9 cellular contexts compared by ENCODE assay signal in genomic region chr3:128922804-128923459, GRCh38. TPM values are rescaled to one million over a fixed set of nuclear protein-coding genes. Genes with fewer than 3 reads are reported as not detected.
DNase-seq lines count a peak whose midpoint lies in the region; ATAC-seq and TF ChIP-seq lines count a peak whose summit lies in the region.
"Had no signal": no experiment of that assay in that cellular context is flagged by ENCODE, and none has a peak within 500 bp of the region (broad histone marks: within the 10 kb centered on the region; RNA-seq: fewer than 3 reads in every experiment).

No MANE protein-coding gene starts in this region.

- POLR2A ChIA-PET in CD4-positive, alpha-beta memory T cell (lab: Charles Lee; ENCODE audit: partially characterized antibody) = interaction anchor here (0.8 to 2.7 kb wide), 14 partner anchors 10 to 393 kb away, joined by 3 to 21 read pairs (median 4); partner anchors contain the start of genes ACAD9 and RAB43
- POLR2A ChIA-PET in activated CD4-positive, alpha-beta T cell treated with anti-CD3 and anti-CD28 coated beads, Interleukin-2, amount 10 ng/mL, durations not matched to agents 7 days and 5 days (lab: Charles Lee) = interaction anchor here (0.6 kb wide), 1 partner anchor 44 kb away, joined by 3 read pairs; the partner anchor contains the start of gene ACAD9
- POLR2A ChIA-PET in PC-3 (lab: Charles Lee; ENCODE audit: unreplicated experiment) = no interaction called here

- H3K27me3 ChIP-seq in CD4-positive, alpha-beta memory T cell (ENCODE audit: insufficient read depth, low read length) = no peaks in the 10 kb centered on the region
- H3K27me3 ChIP-seq in PC-3 (ENCODE audit: low read length) (no peaks in the 10 kb centered on the region), H7 (ENCODE audit: control insufficient read depth, insufficient read depth, low read length) (no peaks in the 10 kb centered on the region)

- intact Hi-C loops in CD4-positive, alpha-beta memory T cell (cut with micrococcal nuclease) = loop anchor here (1.0 to 2.0 kb wide), 6 partner anchors 44 to 306 kb away; partner anchors contain the start of gene ACAD9
- intact Hi-C loops in PC-3 (cut with micrococcal nuclease) = no loop called here

- peak overlapping the region; percentile 70 to 91 (median 88) for H3K27ac Mint-ChIP-seq in CD4-positive, alpha-beta memory T cell
- peak overlapping the region; percentile 85 for H3K27ac Mint-ChIP-seq in activated CD4-positive, alpha-beta T cell treated with anti-CD3 and anti-CD28 coated beads, Interleukin-2, amount 10 ng/mL, durations not matched to agents 7 days and 5 days
- H3K27ac Mint-ChIP-seq in activated naive CD8-positive, alpha-beta T cell treated with anti-CD3 and anti-CD28 coated beads for 36 hours = peak overlapping the region; percentile 86
- no peak overlapping the region for H3K27ac Mint-ChIP-seq in progenitor cell of endocrine pancreas

- no TSS peak for BruUV-seq in PC-3 (replicated peaks; lab: Mats Ljungman, UMichigan)

- H3K4me2 ChIP-seq in PC-3 (ENCODE audit: low read length) = no peak overlapping the region

- CTCF ChIA-PET in CD4-positive, alpha-beta memory T cell (lab: Charles Lee; ENCODE audit: partially characterized antibody) = interaction anchor here (0.9 to 5.2 kb wide), 15 partner anchors 11 to 305 kb away, joined by 3 to 66 read pairs (median 5); partner anchors contain the start of gene ACAD9
- CTCF ChIA-PET in activated CD4-positive, alpha-beta T cell treated with anti-CD3 and anti-CD28 coated beads, Interleukin-2, amount 10 ng/mL, durations not matched to agents 7 days and 5 days (lab: Charles Lee) = interaction anchor here (0.5 to 1.6 kb wide), 8 partner anchors 8 to 305 kb away, joined by 3 to 6 read pairs (median 3); no protein-coding TSS in a partner anchor
- CTCF ChIA-PET in PC-3 (lab: Charles Lee) = no interaction called here

- no peak overlapping the region for H2AFZ ChIP-seq in PC-3 (ENCODE audit: low read length)

- no peaks in the 10 kb centered on the region for H4K20me1 ChIP-seq in PC-3 (ENCODE audit: low read length)

- H3K79me2 ChIP-seq in PC-3 (ENCODE audit: low read length) = no peaks in the 10 kb centered on the region

- no peak for TF ChIP-seq CTCF in progenitor cell of endocrine pancreas (IDR thresholded peaks at IDR 0.05; ENCODE audit: unreplicated experiment)
- TF ChIP-seq CTCF in PC-3 (conservative IDR thresholded peaks at IDR 0.05; ENCODE audit: low read depth, low read length) = no peak

- H3K9me2 ChIP-seq in PC-3 (replicated peaks; ENCODE audit: low read length) = no peaks in the 10 kb centered on the region

- no peaks in the 10 kb centered on the region for H3K9me3 ChIP-seq in CD4-positive, alpha-beta memory T cell (ENCODE audit: control insufficient read depth in 1 of 2, low read length in 2 of 2)
- H3K9me3 ChIP-seq in PC-3 (ENCODE audit: low read length) = no peaks in the 10 kb centered on the region

- peak; percentile 55 to 64 (median 57) for DNase-seq in CD4-positive, alpha-beta memory T cell
- DNase-seq in activated CD4-positive, alpha-beta T cell treated with anti-CD3 and anti-CD28 coated beads, Interleukin-2, amount 10 ng/mL, durations not matched to agents 7 days and 5 days = peak; percentile 63
- peak; percentile 72 for DNase-seq in activated naive CD8-positive, alpha-beta T cell treated with anti-CD3 and anti-CD28 coated beads for 36 hours
- peak; percentile 36 for DNase-seq in stimulated activated CD4-positive, alpha-beta T cell treated with anti-CD3 and anti-CD28 coated beads, Interleukin-2, amount 100 ng/mL, for 4 hours (ENCODE audit: low read depth)
- DNase-seq in progenitor cell of endocrine pancreas (ENCODE audit: low spot score, unreplicated experiment) (no peak), PC-3 (no peak), H7 (no peak)

- H3F3A ChIP-seq in PC-3 (ENCODE audit: low read length, unreplicated experiment) = no peaks in the 10 kb centered on the region

- H3K4me1 Mint-ChIP-seq in CD4-positive, alpha-beta memory T cell = peaks cover 26 to 45% (median 37%) of the 10 kb centered on the region in 4 donors
- H3K4me1 Mint-ChIP-seq in activated CD4-positive, alpha-beta T cell treated with anti-CD3 and anti-CD28 coated beads, Interleukin-2, amount 10 ng/mL, durations not matched to agents 7 days and 5 days = peaks cover 34% of the 10 kb centered on the region
- peaks cover 28% of the 10 kb centered on the region for H3K4me1 Mint-ChIP-seq in activated naive CD8-positive, alpha-beta T cell treated with anti-CD3 and anti-CD28 coated beads for 36 hours
- no peaks in the 10 kb centered on the region for H3K4me1 Mint-ChIP-seq in progenitor cell of endocrine pancreas (ENCODE audit: low read depth)

- no peaks in the 10 kb centered on the region for H3K36me3 ChIP-seq in CD4-positive, alpha-beta memory T cell (ENCODE audit: insufficient read depth, low read length)
- H3K36me3 ChIP-seq in PC-3 (ENCODE audit: low read depth, low read length) (peaks cover 1% of the 10 kb centered on the region; the same call in 1 of the 2 replicates), H7 (replicated peaks; ENCODE audit: control insufficient read depth, insufficient read depth, low read length) (no peaks in the 10 kb centered on the region)

- H3K9ac ChIP-seq in PC-3 (ENCODE audit: low read length) = no peak overlapping the region

- ATAC-seq in PC-3 (no peak), HG02885 (IDR thresholded peaks at IDR 0.05; ENCODE audit: poor library complexity, unreplicated experiment) (no peak)
- ATAC-seq: HepG2 had no signal

- peaks cover 4 to 21% of the 10 kb centered on the region in 2 donors for H3K36me3 Mint-ChIP-seq in CD4-positive, alpha-beta memory T cell
- peaks cover 41% of the 10 kb centered on the region for H3K36me3 Mint-ChIP-seq in activated CD4-positive, alpha-beta T cell treated with anti-CD3 and anti-CD28 coated beads, Interleukin-2, amount 10 ng/mL, durations not matched to agents 7 days and 5 days (ENCODE audit: low read depth)
- peaks cover 62% of the 10 kb centered on the region for H3K36me3 Mint-ChIP-seq in activated naive CD8-positive, alpha-beta T cell treated with anti-CD3 and anti-CD28 coated beads for 36 hours
- H3K36me3 Mint-ChIP-seq in progenitor cell of endocrine pancreas (ENCODE audit: insufficient read depth) = peaks cover 48% of the 10 kb centered on the region

- H3K4me1 ChIP-seq in CD4-positive, alpha-beta memory T cell (ENCODE audit: insufficient read depth, low read length) = peaks cover 20% of the 10 kb centered on the region
- H3K4me1 ChIP-seq in PC-3 (ENCODE audit: insufficient read depth, low read length) = no peaks in the 10 kb centered on the region

- H3K4me3 ChIP-seq in CD4-positive, alpha-beta memory T cell (ENCODE audit: low read length in 2 of 2) = peak overlapping the region; percentile 29 to 74
- H3K4me3 ChIP-seq in PC-3 (ENCODE audit: low read length) = no peak overlapping the region
- H3K4me3 ChIP-seq in H7 (ENCODE audit: insufficient read depth, low read depth, low read length) = no peak overlapping the region

- H3K27me3 Mint-ChIP-seq in CD4-positive, alpha-beta memory T cell = no peaks in the 10 kb centered on the region
- H3K27me3 Mint-ChIP-seq in activated CD4-positive, alpha-beta T cell treated with anti-CD3 and anti-CD28 coated beads, Interleukin-2, amount 10 ng/mL, durations not matched to agents 7 days and 5 days = no peaks in the 10 kb centered on the region
- H3K27me3 Mint-ChIP-seq in activated naive CD8-positive, alpha-beta T cell treated with anti-CD3 and anti-CD28 coated beads for 36 hours = no peaks in the 10 kb centered on the region
- H3K27me3 Mint-ChIP-seq in progenitor cell of endocrine pancreas = no peaks in the 10 kb centered on the region

- H3K27ac ChIP-seq in CD4-positive, alpha-beta memory T cell (ENCODE audit: low read depth, low read length) = no peak overlapping the region
- H3K27ac ChIP-seq in PC-3 (ENCODE audit: low read length) = no peak overlapping the region

- H3K4me3 Mint-ChIP-seq in CD4-positive, alpha-beta memory T cell = peak overlapping the region; percentile 82 to 90 (median 85)
- H3K4me3 Mint-ChIP-seq in activated CD4-positive, alpha-beta T cell treated with anti-CD3 and anti-CD28 coated beads, Interleukin-2, amount 10 ng/mL, durations not matched to agents 7 days and 5 days = peak overlapping the region; percentile 59
- peak overlapping the region; percentile 57 for H3K4me3 Mint-ChIP-seq in activated naive CD8-positive, alpha-beta T cell treated with anti-CD3 and anti-CD28 coated beads for 36 hours
- no peak overlapping the region for H3K4me3 Mint-ChIP-seq in progenitor cell of endocrine pancreas (ENCODE audit: low read depth)

- peaks cover 0 to 8% (median under 1%) of the 10 kb centered on the region in 8 donors for H3K9me3 Mint-ChIP-seq in CD4-positive, alpha-beta memory T cell
- H3K9me3 Mint-ChIP-seq in activated CD4-positive, alpha-beta T cell treated with anti-CD3 and anti-CD28 coated beads, Interleukin-2, amount 10 ng/mL, durations not matched to agents 7 days and 5 days = peaks cover 29% of the 10 kb centered on the region
- H3K9me3 Mint-ChIP-seq in activated naive CD8-positive, alpha-beta T cell treated with anti-CD3 and anti-CD28 coated beads for 36 hours = peaks cover 33% of the 10 kb centered on the region
- H3K9me3 Mint-ChIP-seq in progenitor cell of endocrine pancreas (ENCODE audit: low read depth) = peaks cover 69% of the 10 kb centered on the region

RNA-seq across cellular contexts. Expression of gene ACAD9, which starts 43.5 kb away (rescaled TPM):
- total RNA-seq in CD4-positive, alpha-beta memory T cell = 10 to 100 TPM; 54.9 to 62.2 TPM
- polyA plus RNA-seq in CD4-positive, alpha-beta memory T cell = 10 to 100 TPM; 12.9 to 20.7 TPM
- 10 to 100 TPM; 74.7 to 77.4 TPM for total RNA-seq in activated CD4-positive, alpha-beta T cell treated with anti-CD3 and anti-CD28 coated beads, Interleukin-2, amount 10 ng/mL, durations not matched to agents 7 days and 5 days
- 10 to 100 TPM; 47.5 to 47.6 TPM for total RNA-seq in activated naive CD8-positive, alpha-beta T cell treated with anti-CD3 and anti-CD28 coated beads for 36 hours
- 57.0 and 61.2 TPM in 2 replicates for total RNA-seq in progenitor cell of endocrine pancreas
- total RNA-seq in PC-3 (2014; rRNA removed) = 38.2 and 38.6 TPM in 2 replicates
- 20.1 and 20.4 TPM in 2 replicates for total RNA-seq in H7 (2014; rRNA removed; shearing (Covaris generic))

Comparison
In these comparisons a context has a peak if more than half of its experiments do, and no peak if none do; other contexts are left out.
1. DNase-seq: peak in CD4-positive, alpha-beta memory T cell (5 of 5), activated CD4-positive, alpha-beta T cell treated with anti-CD3 and anti-CD28 coated beads, Interleukin-2, amount 10 ng/mL, durations not matched to agents 7 days and 5 days (single experiment), activated naive CD8-positive, alpha-beta T cell treated with anti-CD3 and anti-CD28 coated beads for 36 hours (single experiment) and stimulated activated CD4-positive, alpha-beta T cell treated with anti-CD3 and anti-CD28 coated beads, Interleukin-2, amount 100 ng/mL, for 4 hours (single experiment); none in progenitor cell of endocrine pancreas (single experiment), PC-3 (single experiment) and H7 (single experiment).
2. H3K4me3 ChIP-seq: peak in CD4-positive, alpha-beta memory T cell (2 of 2); none in PC-3 (single experiment) and H7 (single experiment).